8 cellular contexts compared by ENCODE assay signal in the genomic region with DNA sequence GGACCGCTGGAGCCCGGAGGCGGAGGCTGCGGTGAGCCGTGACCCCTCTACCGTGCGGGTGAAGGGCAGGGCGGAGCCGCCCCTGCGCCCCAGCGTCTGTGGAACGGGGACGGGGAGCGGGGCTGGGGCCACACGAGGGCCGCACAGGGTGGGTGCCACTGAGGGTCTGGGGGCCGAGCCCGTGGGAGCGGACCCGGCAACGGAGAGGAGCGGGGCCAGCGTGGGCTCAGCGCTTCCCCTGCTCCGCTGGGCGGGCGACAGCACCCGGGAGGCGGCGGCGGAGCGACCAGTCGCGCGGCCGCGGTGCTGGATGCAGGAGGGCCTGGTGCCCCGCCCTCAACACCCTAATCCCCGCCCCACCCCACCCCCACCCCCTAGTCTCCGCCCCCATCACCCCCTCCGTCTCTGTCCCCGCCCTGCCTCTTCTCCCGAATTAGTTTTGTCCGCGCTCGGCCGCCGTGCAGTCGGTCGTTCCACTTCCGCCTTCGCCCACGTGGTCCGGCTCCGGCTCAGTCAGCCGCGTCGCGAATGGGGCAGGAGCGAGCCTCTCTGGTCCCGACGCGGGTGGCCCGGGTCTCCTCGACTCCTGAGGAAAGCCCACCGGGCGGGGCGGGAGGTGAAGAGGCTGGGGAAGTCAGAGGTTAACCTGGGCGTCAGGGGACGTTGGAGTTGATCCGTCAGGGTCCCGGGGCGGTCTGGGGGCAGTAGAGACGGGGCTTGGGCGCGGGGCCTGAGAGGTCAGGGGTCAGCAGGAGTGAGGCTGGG. TPM values are rescaled to one million over a fixed set of nuclear protein-coding genes. Genes with fewer than 3 reads are reported as not detected.
A peak's percentile ranks its signal among the peaks of the same experiment; 100 is the strongest.
DNase-seq lines count a peak whose midpoint lies in the region; ATAC-seq and TF ChIP-seq lines count a peak whose summit lies in the region.

TSS of gene PUS1 (plus strand) at position 512 of the 765 bp plus-strand sequence. CDS start 447 bp downstream, outside the sequence.

- H3K4me2 ChIP-seq in OCI-LY1 (ENCODE audit: low read length) = peak within 1 kb of the TSS; percentile 71

- H3K4me1 ChIP-seq in HUES6 (ENCODE audit: control insufficient read depth, insufficient read depth, low read length) = no peaks in the 10 kb centered on the region
- peaks cover 18% of the 10 kb centered on the region for H3K4me1 ChIP-seq in OCI-LY1 (ENCODE audit: insufficient read depth, low read length, severe bottlenecking)

- no peaks in the 10 kb centered on the region for H3F3A ChIP-seq in OCI-LY1 (ENCODE audit: insufficient read depth, low read length)

- H3K9me3 ChIP-seq in HUES6 (ENCODE audit: control insufficient read depth, insufficient read depth, low read depth, low read length) = peaks cover 9% of the 10 kb centered on the region
- H3K9me3 ChIP-seq in OCI-LY1 (ENCODE audit: low read length) = no peaks in the 10 kb centered on the region

- no peak for TF ChIP-seq CTCF in OCI-LY1 (IDR thresholded peaks at IDR 0.05; ENCODE audit: low read length)
- TF ChIP-seq CTCF in endothelial cell (IDR thresholded peaks at IDR 0.05; ENCODE audit: unreplicated experiment) = no peak

- peak; percentile 86 for DNase-seq in Caki2 (ENCODE audit: low read depth)
- DNase-seq in activated CD8-positive, alpha-beta memory T cell treated with anti-CD3 and anti-CD28 coated beads, Interleukin-2, amount 50 U/mL, for 4 hours = peak; percentile 92
- peak; percentile 93 for DNase-seq in endothelial cell (ENCODE audit: low spot score)
- peak; percentile 93 for DNase-seq in midbrain (lab: John Stamatoyannopoulos, UW)
- peak; percentile 88 to 92 for DNase-seq in stimulated activated CD8-positive, alpha-beta memory T cell treated with anti-CD3 and anti-CD28 coated beads, Interleukin-15, amount 100 ng/mL, for 48 hours (ENCODE audit: low read depth in 2 of 2)

- H3K4me3 Mint-ChIP-seq in endothelial cell (ENCODE audit: unreplicated experiment) = peak within 1 kb of the TSS; percentile 95

- H3K4me3 ChIP-seq in HUES6 (ENCODE audit: low read depth, low read length) = peak within 1 kb of the TSS; percentile 88
- peak within 1 kb of the TSS; percentile 87 for H3K4me3 ChIP-seq in OCI-LY1 (ENCODE audit: low read depth, low read length, poor library complexity, severe bottlenecking)

- in situ Hi-C loops in Caki2 (cut with HindIII; ENCODE audit: low pct_unique_long_range_greater_than_20kb, low sequenced_read_pairs) = no loop called here

- H3K79me2 ChIP-seq in OCI-LY1 (ENCODE audit: insufficient read depth, low read length) = peaks cover 8% of the 10 kb centered on the region; the same call in 1 of the 2 replicates

- H3K9me2 ChIP-seq in OCI-LY1 (ENCODE audit: low read depth, low read length) = no peaks in the 10 kb centered on the region

- H3K27ac ChIP-seq in HUES6 (ENCODE audit: low read depth, low read length) = peak within 1 kb of the TSS; percentile 89
- H3K27ac ChIP-seq in OCI-LY1 (ENCODE audit: low read depth, low read length, poor library complexity, severe bottlenecking) = peak within 1 kb of the TSS; percentile 26

- H3K36me3 ChIP-seq in HUES6 (ENCODE audit: control insufficient read depth, insufficient read depth, low read length) (peaks cover 31% of the 10 kb centered on the region), OCI-LY1 (ENCODE audit: insufficient read depth, low read length) (peaks cover 31% of the 10 kb centered on the region)

- peak; percentile 66 for ATAC-seq in GM21423 (IDR thresholded peaks at IDR 0.05; ENCODE audit: unreplicated experiment)

- no peaks in the 10 kb centered on the region for H3K9me3 Mint-ChIP-seq in endothelial cell (ENCODE audit: unreplicated experiment)

- peaks cover 21% of the 10 kb centered on the region for H3K36me3 Mint-ChIP-seq in endothelial cell (ENCODE audit: low read depth, unreplicated experiment)

- no peak within 1 kb of the TSS for H2AFZ ChIP-seq in OCI-LY1 (ENCODE audit: low read length)

- no peaks in the 10 kb centered on the region for H3K27me3 ChIP-seq in HUES6 (ENCODE audit: control insufficient read depth, insufficient read depth, low read length)
- H3K27me3 ChIP-seq in OCI-LY1 (ENCODE audit: insufficient read depth, low read length) = no peaks in the 10 kb centered on the region; the same call in 1 of the 2 replicates

- peak within 1 kb of the TSS; percentile 27 for H3K27ac Mint-ChIP-seq in endothelial cell (ENCODE audit: unreplicated experiment)

- peaks cover 7% of the 10 kb centered on the region for H3K27me3 Mint-ChIP-seq in endothelial cell (ENCODE audit: unreplicated experiment)

- peaks cover 5% of the 10 kb centered on the region for H3K4me1 Mint-ChIP-seq in endothelial cell (ENCODE audit: unreplicated experiment)

- H4K20me1 ChIP-seq in OCI-LY1 (ENCODE audit: insufficient read depth, low read length) = no peaks in the 10 kb centered on the region

- peak within 1 kb of the TSS; percentile 97 for H3K9ac ChIP-seq in HUES6 (ENCODE audit: low read length)
- peak within 1 kb of the TSS; percentile 87 for H3K9ac ChIP-seq in OCI-LY1 (ENCODE audit: low read length)

RNA-seq across cellular contexts. Expression of gene PUS1, which starts in this region (rescaled TPM):
- total RNA-seq in Caki2 (2014; rRNA removed; shearing (Covaris generic); ENCODE audit: low replicate concordance) = 32.3 and 36.4 TPM in 2 replicates
- 25.8 TPM for total RNA-seq in endothelial cell (ENCODE audit: unreplicated experiment)

Comparison
In these comparisons a context has a peak if more than half of its experiments do, and no peak if none do; other contexts are left out.
1. Peak in every context shown above with its lines: DNase-seq, ATAC-seq, H3K4me3 ChIP-seq and H3K27ac ChIP-seq.